ENCODE assay signal across 1 cellular context in genomic region chr1:205983925-205984725, GRCh38.
TF ChIP-seq lines count a peak whose summit lies in the region.

No MANE protein-coding gene starts in this region.

TF ChIP-seq in HepG2, 621 proteins besides CTCF, POLR2A, EP300 and RAD21 (continued from another document and continues in another):
- TF ChIP-seq, protein P1, sequence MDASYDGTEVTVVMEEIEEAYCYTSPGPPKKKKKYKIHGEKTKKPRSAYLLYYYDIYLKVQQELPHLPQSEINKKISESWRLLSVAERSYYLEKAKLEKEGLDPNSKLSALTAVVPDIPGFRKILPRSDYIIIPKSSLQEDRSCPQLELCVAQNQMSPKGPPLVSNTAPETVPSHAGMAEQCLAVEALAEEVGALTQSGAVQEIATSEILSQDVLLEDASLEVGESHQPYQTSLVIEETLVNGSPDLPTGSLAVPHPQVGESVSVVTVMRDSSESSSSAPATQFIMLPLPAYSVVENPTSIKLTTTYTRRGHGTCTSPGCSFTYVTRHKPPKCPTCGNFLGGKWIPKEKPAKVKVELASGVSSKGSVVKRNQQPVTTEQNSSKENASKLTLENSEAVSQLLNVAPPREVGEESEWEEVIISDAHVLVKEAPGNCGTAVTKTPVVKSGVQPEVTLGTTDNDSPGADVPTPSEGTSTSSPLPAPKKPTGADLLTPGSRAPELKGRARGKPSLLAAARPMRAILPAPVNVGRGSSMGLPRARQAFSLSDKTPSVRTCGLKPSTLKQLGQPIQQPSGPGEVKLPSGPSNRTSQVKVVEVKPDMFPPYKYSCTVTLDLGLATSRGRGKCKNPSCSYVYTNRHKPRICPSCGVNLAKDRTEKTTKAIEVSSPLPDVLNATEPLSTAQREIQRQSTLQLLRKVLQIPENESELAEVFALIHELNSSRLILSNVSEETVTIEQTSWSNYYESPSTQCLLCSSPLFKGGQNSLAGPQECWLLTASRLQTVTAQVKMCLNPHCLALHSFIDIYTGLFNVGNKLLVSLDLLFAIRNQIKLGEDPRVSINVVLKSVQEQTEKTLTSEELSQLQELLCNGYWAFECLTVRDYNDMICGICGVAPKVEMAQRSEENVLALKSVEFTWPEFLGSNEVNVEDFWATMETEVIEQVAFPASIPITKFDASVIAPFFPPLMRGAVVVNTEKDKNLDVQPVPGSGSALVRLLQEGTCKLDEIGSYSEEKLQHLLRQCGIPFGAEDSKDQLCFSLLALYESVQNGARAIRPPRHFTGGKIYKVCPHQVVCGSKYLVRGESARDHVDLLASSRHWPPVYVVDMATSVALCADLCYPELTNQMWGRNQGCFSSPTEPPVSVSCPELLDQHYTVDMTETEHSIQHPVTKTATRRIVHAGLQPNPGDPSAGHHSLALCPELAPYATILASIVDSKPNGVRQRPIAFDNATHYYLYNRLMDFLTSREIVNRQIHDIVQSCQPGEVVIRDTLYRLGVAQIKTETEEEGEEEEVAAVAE (CRISPR knock-in tag; IDR thresholded peaks at IDR 0.05; ENCODE audit: borderline replicate concordance), result no peak
- TF ChIP-seq ZNF567 (CRISPR knock-in tag; IDR thresholded peaks at IDR 0.05; ENCODE audit: borderline replicate concordance), result no peak
- TF ChIP-seq ZNF605 (CRISPR knock-in tag; IDR thresholded peaks at IDR 0.05), result 0 out of 2 replicates have a peak, but pooled peaks have one; percentile 46
- 0 out of 2 replicates have a peak, but pooled peaks have one; percentile 45 for TF ChIP-seq ZNF253 (CRISPR knock-in tag; IDR thresholded peaks at IDR 0.05; ENCODE audit: borderline replicate concordance)
- peak; percentile 69; the same call in 1 of the 2 replicates for TF ChIP-seq NFE2L2 (IDR thresholded peaks at IDR 0.05; ENCODE audit: low read length)
- TF ChIP-seq MYNN (CRISPR knock-in tag; IDR thresholded peaks at IDR 0.05; ENCODE audit: low read depth), result no peak
- no peak for TF ChIP-seq SP1 (IDR thresholded peaks at IDR 0.05)
- no peak; the same call in 1 of the 2 replicates for TF ChIP-seq SP1 (CRISPR knock-in tag; IDR thresholded peaks at IDR 0.05)
- TF ChIP-seq KLF15 (CRISPR knock-in tag; IDR thresholded peaks at IDR 0.05; ENCODE audit: borderline replicate concordance), result no peak
- TF ChIP-seq RXRA (CRISPR knock-in tag; IDR thresholded peaks at IDR 0.05), result peak; percentile 24; the same call in 1 of the 2 replicates
- TF ChIP-seq USF2 (IDR thresholded peaks at IDR 0.05; ENCODE audit: low read depth, low read length), result no peak
- TF ChIP-seq USF2 (CRISPR knock-in tag; IDR thresholded peaks at IDR 0.05; ENCODE audit: borderline replicate concordance), result no peak
- TF ChIP-seq ZNF777 (CRISPR knock-in tag; IDR thresholded peaks at IDR 0.05), result no peak
- TF ChIP-seq, protein P2, sequence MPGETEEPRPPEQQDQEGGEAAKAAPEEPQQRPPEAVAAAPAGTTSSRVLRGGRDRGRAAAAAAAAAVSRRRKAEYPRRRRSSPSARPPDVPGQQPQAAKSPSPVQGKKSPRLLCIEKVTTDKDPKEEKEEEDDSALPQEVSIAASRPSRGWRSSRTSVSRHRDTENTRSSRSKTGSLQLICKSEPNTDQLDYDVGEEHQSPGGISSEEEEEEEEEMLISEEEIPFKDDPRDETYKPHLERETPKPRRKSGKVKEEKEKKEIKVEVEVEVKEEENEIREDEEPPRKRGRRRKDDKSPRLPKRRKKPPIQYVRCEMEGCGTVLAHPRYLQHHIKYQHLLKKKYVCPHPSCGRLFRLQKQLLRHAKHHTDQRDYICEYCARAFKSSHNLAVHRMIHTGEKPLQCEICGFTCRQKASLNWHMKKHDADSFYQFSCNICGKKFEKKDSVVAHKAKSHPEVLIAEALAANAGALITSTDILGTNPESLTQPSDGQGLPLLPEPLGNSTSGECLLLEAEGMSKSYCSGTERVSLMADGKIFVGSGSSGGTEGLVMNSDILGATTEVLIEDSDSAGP (CRISPR knock-in tag; IDR thresholded peaks at IDR 0.05; ENCODE audit: borderline replicate concordance), result peak; percentile 54; the same call in 1 of the 2 replicates
- no peak for TF ChIP-seq FOXM1 (CRISPR knock-in tag; IDR thresholded peaks at IDR 0.05)
- TF ChIP-seq, protein P3, sequence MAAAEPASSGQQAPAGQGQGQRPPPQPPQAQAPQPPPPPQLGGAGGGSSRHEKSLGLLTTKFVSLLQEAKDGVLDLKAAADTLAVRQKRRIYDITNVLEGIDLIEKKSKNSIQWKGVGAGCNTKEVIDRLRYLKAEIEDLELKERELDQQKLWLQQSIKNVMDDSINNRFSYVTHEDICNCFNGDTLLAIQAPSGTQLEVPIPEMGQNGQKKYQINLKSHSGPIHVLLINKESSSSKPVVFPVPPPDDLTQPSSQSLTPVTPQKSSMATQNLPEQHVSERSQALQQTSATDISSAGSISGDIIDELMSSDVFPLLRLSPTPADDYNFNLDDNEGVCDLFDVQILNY (CRISPR knock-in tag; conservative IDR thresholded peaks at IDR 0.05), result no peak
- no peak for TF ChIP-seq TIGD3 (CRISPR knock-in tag; IDR thresholded peaks at IDR 0.05; ENCODE audit: borderline replicate concordance)
- TF ChIP-seq ZIK1 (CRISPR knock-in tag; IDR thresholded peaks at IDR 0.05; ENCODE audit: borderline replicate concordance, low read depth), result no peak
- TF ChIP-seq SMC3 (IDR thresholded peaks at IDR 0.05; ENCODE audit: low read length), result peak; percentile 20; the same call in 1 of the 2 replicates
- TF ChIP-seq ZBTB42 (CRISPR knock-in tag; IDR thresholded peaks at IDR 0.05), result no peak
- no peak for TF ChIP-seq ZNF121 (CRISPR knock-in tag; IDR thresholded peaks at IDR 0.05)
- TF ChIP-seq, protein P4, sequence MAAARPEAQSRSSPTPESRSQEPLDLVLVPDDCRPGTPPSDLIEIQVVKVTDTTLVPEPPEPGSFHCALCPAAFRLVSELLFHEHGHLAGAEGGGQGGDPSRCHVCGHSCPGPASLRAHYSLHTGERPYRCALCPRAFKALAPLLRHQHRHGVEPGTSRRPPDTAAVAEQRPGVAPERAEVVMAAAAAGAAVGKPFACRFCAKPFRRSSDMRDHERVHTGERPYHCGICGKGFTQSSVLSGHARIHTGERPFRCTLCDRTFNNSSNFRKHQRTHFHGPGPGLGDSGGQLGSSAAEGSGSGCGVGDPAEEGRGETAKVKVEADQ (CRISPR knock-in tag; IDR thresholded peaks at IDR 0.05; ENCODE audit: borderline replicate concordance), result no peak
- TF ChIP-seq, protein P5, sequence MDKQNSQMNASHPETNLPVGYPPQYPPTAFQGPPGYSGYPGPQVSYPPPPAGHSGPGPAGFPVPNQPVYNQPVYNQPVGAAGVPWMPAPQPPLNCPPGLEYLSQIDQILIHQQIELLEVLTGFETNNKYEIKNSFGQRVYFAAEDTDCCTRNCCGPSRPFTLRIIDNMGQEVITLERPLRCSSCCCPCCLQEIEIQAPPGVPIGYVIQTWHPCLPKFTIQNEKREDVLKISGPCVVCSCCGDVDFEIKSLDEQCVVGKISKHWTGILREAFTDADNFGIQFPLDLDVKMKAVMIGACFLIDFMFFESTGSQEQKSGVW (CRISPR knock-in tag; IDR thresholded peaks at IDR 0.05; ENCODE audit: borderline replicate concordance), result no peak
- peak; percentile 35; the same call in 1 of the 2 replicates for TF ChIP-seq TBX2 (CRISPR knock-in tag; IDR thresholded peaks at IDR 0.05; ENCODE audit: borderline replicate concordance)
- TF ChIP-seq SNAPC2 (CRISPR knock-in tag; IDR thresholded peaks at IDR 0.05), result no peak
- no peak for TF ChIP-seq NRL (CRISPR knock-in tag; IDR thresholded peaks at IDR 0.05; ENCODE audit: borderline replicate concordance)
- TF ChIP-seq, protein P6, sequence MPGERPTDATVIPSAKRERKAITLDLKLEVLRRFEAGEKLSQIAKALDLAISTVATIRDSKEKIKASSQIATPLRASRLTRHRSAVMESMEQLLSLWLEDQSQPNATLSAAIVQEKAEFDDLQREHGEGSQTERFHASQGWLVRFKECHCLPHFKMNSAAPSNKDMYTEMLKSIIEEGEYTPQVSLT (CRISPR knock-in tag; IDR thresholded peaks at IDR 0.05; ENCODE audit: borderline replicate concordance, low read depth), result no peak
- TF ChIP-seq JDP2 (CRISPR knock-in tag; IDR thresholded peaks at IDR 0.05; ENCODE audit: borderline replicate concordance), result no peak
- peak; percentile 41; the same call in 1 of the 2 replicates for TF ChIP-seq DPF2 (CRISPR knock-in tag; IDR thresholded peaks at IDR 0.05; ENCODE audit: borderline replicate concordance, low read depth)
- no peak for TF ChIP-seq GATAD1 (CRISPR knock-in tag; IDR thresholded peaks at IDR 0.05)
- TF ChIP-seq NFYC (CRISPR knock-in tag; IDR thresholded peaks at IDR 0.05), result no peak
- TF ChIP-seq TAF1 (CRISPR knock-in tag; IDR thresholded peaks at IDR 0.05), result no peak
- no peak for TF ChIP-seq FOXK1 (CRISPR knock-in tag; IDR thresholded peaks at IDR 0.05; ENCODE audit: borderline replicate concordance, low read depth)
- TF ChIP-seq, protein P7, sequence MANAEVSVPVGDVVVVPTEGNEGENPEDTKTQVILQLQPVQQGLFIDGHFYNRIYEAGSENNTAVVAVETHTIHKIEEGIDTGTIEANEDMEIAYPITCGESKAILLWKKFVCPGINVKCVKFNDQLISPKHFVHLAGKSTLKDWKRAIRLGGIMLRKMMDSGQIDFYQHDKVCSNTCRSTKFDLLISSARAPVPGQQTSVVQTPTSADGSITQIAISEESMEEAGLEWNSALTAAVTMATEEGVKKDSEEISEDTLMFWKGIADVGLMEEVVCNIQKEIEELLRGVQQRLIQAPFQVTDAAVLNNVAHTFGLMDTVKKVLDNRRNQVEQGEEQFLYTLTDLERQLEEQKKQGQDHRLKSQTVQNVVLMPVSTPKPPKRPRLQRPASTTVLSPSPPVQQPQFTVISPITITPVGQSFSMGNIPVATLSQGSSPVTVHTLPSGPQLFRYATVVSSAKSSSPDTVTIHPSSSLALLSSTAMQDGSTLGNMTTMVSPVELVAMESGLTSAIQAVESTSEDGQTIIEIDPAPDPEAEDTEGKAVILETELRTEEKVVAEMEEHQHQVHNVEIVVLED (CRISPR knock-in tag; IDR thresholded peaks at IDR 0.05; ENCODE audit: borderline replicate concordance), result no peak
- TF ChIP-seq ZHX1 (CRISPR knock-in tag; IDR thresholded peaks at IDR 0.05; ENCODE audit: low read depth), result no peak
- TF ChIP-seq ZNF20 (CRISPR knock-in tag; IDR thresholded peaks at IDR 0.05), result no peak
- TF ChIP-seq NFIB (CRISPR knock-in tag; IDR thresholded peaks at IDR 0.05; ENCODE audit: borderline replicate concordance), result no peak
- TF ChIP-seq POLR2G (IDR thresholded peaks at IDR 0.05; ENCODE audit: low read depth, low read length), result no peak
- TF ChIP-seq ZC3H4 (CRISPR knock-in tag; IDR thresholded peaks at IDR 0.05; ENCODE audit: borderline replicate concordance), result no peak
- TF ChIP-seq CHD4 (IDR thresholded peaks at IDR 0.05; ENCODE audit: borderline replicate concordance, low read length), result no peak
